Comparison of ENCODE assay signal across 21 cellular contexts in the genomic region with DNA sequence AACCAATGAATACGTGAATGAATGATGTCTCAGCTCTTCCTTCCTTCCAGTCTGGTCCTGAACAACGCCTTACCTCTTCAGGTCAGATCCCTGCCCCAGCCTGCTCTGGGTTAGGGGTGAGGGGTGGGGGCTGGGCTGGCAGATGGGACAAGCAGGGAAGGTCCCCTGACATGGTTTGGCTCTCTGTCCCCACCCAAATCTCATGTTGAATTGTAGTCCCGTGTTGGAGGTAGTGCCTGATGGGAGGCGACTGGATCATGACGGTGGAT. TPM values are rescaled to one million over a fixed set of nuclear protein-coding genes. Genes with fewer than 3 reads are reported as not detected.
"Had no signal": no experiment of that assay in that cellular context is flagged by ENCODE, and none has a peak within 500 bp of the region (broad histone marks: within the 10 kb centered on the region; RNA-seq: fewer than 3 reads in every experiment).

No MANE protein-coding gene starts in this region.

- H3K36me3 Mint-ChIP-seq: natural killer cell had no signal

- H3K27me3 Mint-ChIP-seq: activated CD8-positive, alpha-beta memory T cell treated with anti-CD3 and anti-CD28 coated beads, Interleukin-2, amount 10 ng/mL, durations not matched to agents 7 days and 5 days had no signal

- H3K4me1 ChIP-seq: foreskin keratinocyte, neural progenitor cell, right lobe of liver, transverse colon had no signal

- H3K4me1 Mint-ChIP-seq: neural progenitor cell had no signal

- H3K27ac ChIP-seq: foreskin keratinocyte, heart right ventricle, neural progenitor cell, right lobe of liver, skin epidermis, transverse colon had no signal

- ATAC-seq: activated CD4-positive, alpha-beta T cell treated with anti-CD3 and anti-CD28 coated beads for 36 hours; activated CD8-positive, alpha-beta memory T cell treated with anti-CD3 and anti-CD28 coated beads, Interleukin-2, amount 10 ng/mL, durations not matched to agents 7 days and 5 days; activated CD8-positive, alpha-beta T cell treated with anti-CD3 and anti-CD28 coated beads, Interleukin-2, amount 10 ng/mL, durations not matched to agents 7 days and 5 days; effector memory CD8-positive, alpha-beta T cell; foreskin keratinocyte; natural killer cell; right lobe of liver; T-cell had no signal

- H3K4me3 Mint-ChIP-seq: activated CD4-positive, alpha-beta T cell treated with anti-CD3 and anti-CD28 coated beads for 36 hours; activated CD8-positive, alpha-beta memory T cell treated with anti-CD3 and anti-CD28 coated beads, Interleukin-2, amount 10 ng/mL, durations not matched to agents 7 days and 5 days; activated CD8-positive, alpha-beta T cell treated with anti-CD3 and anti-CD28 coated beads, Interleukin-2, amount 10 ng/mL, durations not matched to agents 7 days and 5 days; activated naive CD8-positive, alpha-beta T cell treated with anti-CD3 and anti-CD28 coated beads, Interleukin-2, amount 10 ng/mL, durations not matched to agents 7 days and 5 days; effector memory CD8-positive, alpha-beta T cell; natural killer cell had no signal

- H3K9me3 ChIP-seq: right lobe of liver, transverse colon had no signal

- H3K4me2 ChIP-seq: neural progenitor cell had no signal

- H3K27ac Mint-ChIP-seq: activated CD4-positive, alpha-beta T cell treated with anti-CD3 and anti-CD28 coated beads for 36 hours; activated CD8-positive, alpha-beta memory T cell treated with anti-CD3 and anti-CD28 coated beads, Interleukin-2, amount 10 ng/mL, durations not matched to agents 7 days and 5 days; activated CD8-positive, alpha-beta T cell treated with anti-CD3 and anti-CD28 coated beads, Interleukin-2, amount 10 ng/mL, durations not matched to agents 7 days and 5 days; activated naive CD8-positive, alpha-beta T cell treated with anti-CD3 and anti-CD28 coated beads, Interleukin-2, amount 10 ng/mL, durations not matched to agents 7 days and 5 days; effector memory CD8-positive, alpha-beta T cell; natural killer cell; neural progenitor cell had no signal

- H3K27me3 ChIP-seq: foreskin keratinocyte, right lobe of liver, transverse colon had no signal

- H2AFZ ChIP-seq: neural progenitor cell had no signal

- H3K4me3 ChIP-seq: heart right ventricle, neural progenitor cell, right lobe of liver, skin epidermis, transverse colon had no signal

- DNase-seq: activated CD4-positive, alpha-beta T cell treated with anti-CD3 and anti-CD28 coated beads for 36 hours; activated CD4-positive, CD25-positive, alpha-beta regulatory T cell; activated CD8-positive, alpha-beta memory T cell treated with anti-CD3 and anti-CD28 coated beads, Interleukin-2, amount 10 ng/mL, durations not matched to agents 7 days and 5 days; activated CD8-positive, alpha-beta T cell treated with anti-CD3 and anti-CD28 coated beads, Interleukin-2, amount 10 ng/mL, durations not matched to agents 7 days and 5 days; activated naive CD4-positive, alpha-beta T cell; activated naive CD8-positive, alpha-beta T cell treated with anti-CD3 and anti-CD28 coated beads, Interleukin-2, amount 10 ng/mL, durations not matched to agents 7 days and 5 days; activated T-cell treated with anti-CD3 and anti-CD28 coated beads, Interleukin-2, amount 50 U/mL, for 48 hours; amniotic stem cell; cortex of kidney; effector memory CD8-positive, alpha-beta T cell; foreskin keratinocyte; heart right ventricle; natural killer cell; posterior cingulate gyrus; right lobe of liver; stimulated activated CD4-positive, alpha-beta T cell treated with anti-CD3 and anti-CD28 coated beads, Interleukin-12 subunit alpha, Interleukin-12 subunit beta, amount 100 ng/mL, for 4 hours; stimulated activated CD4-positive, alpha-beta T cell treated with anti-CD3 and anti-CD28 coated beads, Interleukin-4, amount 100 ng/mL, for 1 hour; T-cell; transverse colon had no signal

- H3K9ac ChIP-seq: neural progenitor cell had no signal

- H3K36me3 ChIP-seq: neural progenitor cell, right lobe of liver, transverse colon had no signal

RNA-seq across cellular contexts. Expression of gene DIRAS1, which starts 9.3 kb away (rescaled TPM):
- total RNA-seq: activated CD8-positive, alpha-beta memory T cell treated with anti-CD3 and anti-CD28 coated beads, Interleukin-2, amount 10 ng/mL, durations not matched to agents 7 days and 5 days; activated CD8-positive, alpha-beta T cell treated with anti-CD3 and anti-CD28 coated beads, Interleukin-2, amount 10 ng/mL, durations not matched to agents 7 days and 5 days; activated naive CD8-positive, alpha-beta T cell treated with anti-CD3 and anti-CD28 coated beads, Interleukin-2, amount 10 ng/mL, durations not matched to agents 7 days and 5 days had no signal

RNA-seq across cellular contexts. Expression of gene GNG7, which starts 9.4 kb away (rescaled TPM):
- total RNA-seq: activated CD8-positive, alpha-beta memory T cell treated with anti-CD3 and anti-CD28 coated beads, Interleukin-2, amount 10 ng/mL, durations not matched to agents 7 days and 5 days had no signal
